Comparison of ENCODE assay signal across 8 cellular contexts in the genomic region with DNA sequence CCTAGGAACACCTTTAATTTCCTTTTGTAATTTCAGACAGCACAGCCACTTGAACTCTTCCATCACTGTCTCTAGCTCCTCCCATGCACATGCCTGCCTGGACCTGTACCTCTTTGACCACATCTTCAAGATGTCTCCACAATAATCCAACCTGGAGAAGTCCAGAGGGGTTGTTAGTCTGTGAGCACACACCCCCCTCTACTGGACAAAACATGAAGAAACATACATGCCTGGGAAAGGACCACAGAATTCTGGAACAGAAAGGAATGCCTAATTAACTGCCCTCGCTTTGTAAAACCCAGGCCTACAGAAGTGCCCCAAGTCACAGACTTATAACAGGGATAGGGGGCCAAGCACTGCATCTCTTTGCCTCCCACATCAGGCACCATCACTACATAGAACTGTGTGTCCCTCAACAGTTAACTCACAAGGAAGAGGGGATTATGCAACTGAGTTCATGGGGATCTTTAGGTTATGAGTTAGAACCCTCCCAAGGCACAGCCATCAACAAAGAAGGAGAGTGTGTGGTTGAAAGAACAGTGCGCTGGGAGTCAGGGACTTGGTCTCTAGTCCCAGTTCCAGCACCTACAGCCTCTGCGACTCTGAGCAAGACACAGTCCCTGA.
A peak's percentile ranks its signal among the peaks of the same experiment; 100 is the strongest.
DNase-seq lines count a peak whose midpoint lies in the region; ATAC-seq and TF ChIP-seq lines count a peak whose summit lies in the region.

No MANE protein-coding gene starts in this region.

- no peak for TF ChIP-seq EP300 in tibial nerve (IDR thresholded peaks at IDR 0.05)

- H3K4me3 Mint-ChIP-seq in natural killer cell, result no peak overlapping the region
- no peak overlapping the region for H3K4me3 Mint-ChIP-seq in natural killer cell treated with Interleukin-12 subunit alpha and Interleukin-12 subunit beta and Interleukin-15 and Interleukin-18, amount 100 ng/mL, for 72 hours
- H3K4me3 Mint-ChIP-seq in activated T-helper 17 cell treated with anti-CD3 and anti-CD28 coated beads, Interleukin-2, amount 50 U/mL, for 72 hours, result no peak overlapping the region

- H3K4me1 Mint-ChIP-seq in natural killer cell, result peaks cover 0 to 7% of the 10 kb centered on the region in 2 donors
- peaks cover 0 to 6% of the 10 kb centered on the region in 2 donors for H3K4me1 Mint-ChIP-seq in natural killer cell treated with Interleukin-12 subunit alpha and Interleukin-12 subunit beta and Interleukin-15 and Interleukin-18, amount 100 ng/mL, for 72 hours (ENCODE audit: low read depth in 2 of 2)
- peaks cover 13% of the 10 kb centered on the region for H3K4me1 Mint-ChIP-seq in activated T-helper 17 cell treated with anti-CD3 and anti-CD28 coated beads, Interleukin-2, amount 50 U/mL, for 72 hours

- TF ChIP-seq CTCF in natural killer cell (IDR thresholded peaks at IDR 0.05) (peak; percentile 51), tibial nerve (IDR thresholded peaks at IDR 0.05) (peak; percentile 16 to 59 (median 36))

- no peaks in the 10 kb centered on the region for H3K36me3 Mint-ChIP-seq in natural killer cell
- peaks cover 2% of the 10 kb centered on the region for H3K36me3 Mint-ChIP-seq in natural killer cell treated with Interleukin-12 subunit alpha and Interleukin-12 subunit beta and Interleukin-15 and Interleukin-18, amount 100 ng/mL, for 72 hours
- no peaks in the 10 kb centered on the region for H3K36me3 Mint-ChIP-seq in activated T-helper 17 cell treated with anti-CD3 and anti-CD28 coated beads, Interleukin-2, amount 50 U/mL, for 72 hours (ENCODE audit: low read depth)

- no peak overlapping the region for H3K27ac ChIP-seq in tibial nerve

- no peak overlapping the region for H3K4me3 ChIP-seq in tibial nerve

- ATAC-seq in natural killer cell (no peak), GM21390 (IDR thresholded peaks at IDR 0.05; ENCODE audit: unreplicated experiment) (no peak)
- no peak for ATAC-seq in natural killer cell treated with Interleukin-12 subunit alpha and Interleukin-12 subunit beta and Interleukin-15 and Interleukin-18, amount 100 ng/mL, for 72 hours
- peak; percentile 51 for ATAC-seq in activated T-helper 17 cell treated with anti-CD3 and anti-CD28 coated beads, Interleukin-2, amount 50 U/mL, for 72 hours (replicated peaks)

- WGBS in tibial nerve, 2 donors, result 62 to 68% methylated on average over 3 of the region's 3 CpGs

- no peak overlapping the region for H3K27ac Mint-ChIP-seq in natural killer cell
- no peak overlapping the region for H3K27ac Mint-ChIP-seq in natural killer cell treated with Interleukin-12 subunit alpha and Interleukin-12 subunit beta and Interleukin-15 and Interleukin-18, amount 100 ng/mL, for 72 hours
- H3K27ac Mint-ChIP-seq in activated T-helper 17 cell treated with anti-CD3 and anti-CD28 coated beads, Interleukin-2, amount 50 U/mL, for 72 hours, result no peak overlapping the region

- no peaks in the 10 kb centered on the region for H3K27me3 ChIP-seq in tibial nerve

- DNase-seq in natural killer cell (no peak), NCI-H187 treated with DMSO at 0.1 percent for 48 hours (lab: John Stamatoyannopoulos, UW) (peak; percentile 60), iPS DF 19.7 (ENCODE audit: low read depth, low spot score) (peak; percentile 28), tibial nerve (ENCODE audit: low spot score in 2 of 2) (no peak)
- no peak for DNase-seq in natural killer cell treated with Interleukin-12 subunit alpha and Interleukin-12 subunit beta and Interleukin-15 and Interleukin-18, amount 100 ng/mL, for 72 hours (ENCODE audit: low spot score)
- no peak for DNase-seq in activated CD4-positive, alpha-beta T cell treated with anti-CD3 and anti-CD28 coated beads, Interleukin-2, amount 50 U/mL, for 1 hour

- TF ChIP-seq POLR2A in tibial nerve (IDR thresholded peaks at IDR 0.05), result no peak

- H3K36me3 ChIP-seq in tibial nerve, result no peaks in the 10 kb centered on the region

- intact Hi-C loops in natural killer cell (cut with micrococcal nuclease), result loop anchor here (1.0 to 5.0 kb wide), 3 partner anchors 47 to 471 kb away; no protein-coding TSS in a partner anchor

- H3K9me3 Mint-ChIP-seq in natural killer cell, result peaks cover 0 to 1% of the 10 kb centered on the region in 2 donors
- no peaks in the 10 kb centered on the region for H3K9me3 Mint-ChIP-seq in natural killer cell treated with Interleukin-12 subunit alpha and Interleukin-12 subunit beta and Interleukin-15 and Interleukin-18, amount 100 ng/mL, for 72 hours
- H3K9me3 Mint-ChIP-seq in activated T-helper 17 cell treated with anti-CD3 and anti-CD28 coated beads, Interleukin-2, amount 50 U/mL, for 72 hours, result no peaks in the 10 kb centered on the region

- no peaks in the 10 kb centered on the region for H3K9me3 ChIP-seq in tibial nerve

- H3K4me1 ChIP-seq in tibial nerve, result peaks cover 0 to 13% (median 0%) of the 10 kb centered on the region in 4 donors

- H3K27me3 Mint-ChIP-seq in natural killer cell (ENCODE audit: low read depth in 2 of 2), result peaks cover 0 to 26% of the 10 kb centered on the region in 2 donors
- peaks cover 0 to 10% of the 10 kb centered on the region in 2 donors for H3K27me3 Mint-ChIP-seq in natural killer cell treated with Interleukin-12 subunit alpha and Interleukin-12 subunit beta and Interleukin-15 and Interleukin-18, amount 100 ng/mL, for 72 hours
- H3K27me3 Mint-ChIP-seq in activated T-helper 17 cell treated with anti-CD3 and anti-CD28 coated beads, Interleukin-2, amount 50 U/mL, for 72 hours, result peaks cover 9% of the 10 kb centered on the region

Comparison
In these comparisons a context has a peak if more than half of its experiments do, and no peak if none do; other contexts are left out.
1. DNase-seq: peak in NCI-H187 treated with DMSO at 0.1 percent for 48 hours (single experiment) and iPS DF 19.7 (single experiment); none in natural killer cell (single experiment), natural killer cell treated with Interleukin-12 subunit alpha and Interleukin-12 subunit beta and Interleukin-15 and Interleukin-18, amount 100 ng/mL, for 72 hours (single experiment), tibial nerve (0 of 2) and activated CD4-positive, alpha-beta T cell treated with anti-CD3 and anti-CD28 coated beads, Interleukin-2, amount 50 U/mL, for 1 hour (single experiment).